Comparison of ENCODE assay signal across 9 cellular contexts in the genomic region with DNA sequence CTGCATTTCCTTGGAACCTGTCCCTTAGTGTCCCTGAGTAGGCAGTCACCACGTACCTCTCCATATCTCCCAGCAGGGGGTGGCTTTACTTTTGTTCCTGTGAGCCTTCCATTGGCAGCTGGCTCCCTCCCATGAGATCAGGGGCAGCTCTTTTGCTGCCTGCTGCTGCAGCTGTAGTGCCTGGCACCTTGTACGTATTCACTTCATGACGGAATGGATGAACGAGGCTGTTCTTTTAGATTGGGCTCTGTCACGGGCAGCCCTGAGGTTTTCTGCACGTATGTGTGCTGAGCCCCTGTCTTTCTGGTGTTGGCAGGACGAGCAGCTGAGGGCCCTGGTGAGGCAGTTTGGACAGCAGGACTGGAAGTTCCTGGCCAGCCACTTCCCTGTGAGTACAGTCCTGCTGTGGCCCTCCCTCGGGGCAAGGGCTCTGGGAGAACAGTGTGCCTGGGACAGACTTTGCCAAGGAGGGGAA. TPM values are rescaled to one million over a fixed set of nuclear protein-coding genes. Genes with fewer than 3 reads are reported as not detected.
DNase-seq lines count a peak whose midpoint lies in the region; ATAC-seq and TF ChIP-seq lines count a peak whose summit lies in the region.
"Had no signal": no experiment of that assay in that cellular context is flagged by ENCODE, and none has a peak within 500 bp of the region (broad histone marks: within the 10 kb centered on the region; RNA-seq: fewer than 3 reads in every experiment).

No MANE protein-coding gene starts in this region.

- no peak for TF ChIP-seq EP300 in ovary (IDR thresholded peaks at IDR 0.05)

- peak; percentile 12 for ATAC-seq in GM21529 (IDR thresholded peaks at IDR 0.05; ENCODE audit: unreplicated experiment)

- H3K79me2 ChIP-seq in Karpas-422 (ENCODE audit: low read length), result peaks cover 30% of the 10 kb centered on the region

- WGBS in ovary, 3 donors, result 78 to 86% (median 81%) methylated on average over 8 of the region's 8 CpGs

- H3K9me3 ChIP-seq in Karpas-422 (ENCODE audit: low read length), result no peaks in the 10 kb centered on the region
- no peaks in the 10 kb centered on the region for H3K9me3 ChIP-seq in ovary

- no peak overlapping the region for H3K4me3 Mint-ChIP-seq in chondrocyte (ENCODE audit: unreplicated experiment)

- no peaks in the 10 kb centered on the region for H3K36me3 Mint-ChIP-seq in chondrocyte (ENCODE audit: low read depth)

- H3K27ac ChIP-seq in Karpas-422 (ENCODE audit: low read length) (peak overlapping the region; percentile 96), ovary (no peak overlapping the region)

- H4K20me1 ChIP-seq in Karpas-422 (ENCODE audit: insufficient read depth, low read depth, low read length), result no peaks in the 10 kb centered on the region

- H3K4me1 ChIP-seq in Karpas-422 (ENCODE audit: low read length) (peaks cover 39% of the 10 kb centered on the region), ovary (ENCODE audit: insufficient read depth) (no peaks in the 10 kb centered on the region)

- TF ChIP-seq POLR2A in ovary (IDR thresholded peaks at IDR 0.05), result no peak

- H3K9ac ChIP-seq in Karpas-422 (ENCODE audit: low read length), result peak overlapping the region; percentile 68

- peak overlapping the region; percentile 38 for H3K4me3 ChIP-seq in GM12875 (ENCODE audit: low read depth, low read length)
- H3K4me3 ChIP-seq in Karpas-422 (ENCODE audit: low read length), result peak overlapping the region; percentile 39; the same call in 1 of the 2 replicates
- no peak overlapping the region for H3K4me3 ChIP-seq in ovary

- intact Hi-C loops in ovary (cut with DNase I), result no loop called here

- H3K4me1 Mint-ChIP-seq in chondrocyte (ENCODE audit: low read depth), result no peaks in the 10 kb centered on the region

- H3K4me2 ChIP-seq in Karpas-422 (ENCODE audit: low read depth, low read length, poor library complexity, severe bottlenecking), result peak overlapping the region; percentile 65

- H3K27ac Mint-ChIP-seq in chondrocyte (ENCODE audit: unreplicated experiment), result no peak overlapping the region

- DNase-seq in Karpas-422 (peak; percentile 65), chondrocyte (ENCODE audit: low spot score) (no peak), NCI-H1048 (lab: John Stamatoyannopoulos, UW) (no peak), ovary (no peak), RKO (ENCODE audit: low spot score) (no peak)
- DNase-seq in stimulated activated naive CD4-positive, alpha-beta T cell (lab: John Stamatoyannopoulos, UW), result no peak

- H3K36me3 ChIP-seq in Karpas-422 (ENCODE audit: insufficient read depth, low read length) (peaks cover 22% of the 10 kb centered on the region), ovary (no peaks in the 10 kb centered on the region)

- no peak overlapping the region for H2AFZ ChIP-seq in Karpas-422 (ENCODE audit: low read length)

- H3K27me3 Mint-ChIP-seq in chondrocyte (ENCODE audit: low read depth), result no peaks in the 10 kb centered on the region

- TF ChIP-seq CTCF in GM12875 (IDR thresholded peaks at IDR 0.05; ENCODE audit: borderline replicate concordance, insufficient read depth, low read depth, low read length) (0 out of 2 replicates have a peak, but pooled peaks have one; percentile 37), chondrocyte (IDR thresholded peaks at IDR 0.05) (peak; percentile 10), ovary (IDR thresholded peaks at IDR 0.05) (no peak)

- H3K9me3 Mint-ChIP-seq in chondrocyte (ENCODE audit: low read depth), result no peaks in the 10 kb centered on the region

- no peaks in the 10 kb centered on the region for H3K27me3 ChIP-seq in Karpas-422 (ENCODE audit: low read length)
- H3K27me3 ChIP-seq in ovary, result no peaks in the 10 kb centered on the region

- H3K9me2 ChIP-seq in Karpas-422 (replicated peaks; ENCODE audit: insufficient read depth, low read length), result no peaks in the 10 kb centered on the region

RNA-seq across cellular contexts. Expression of gene MYBL2, which starts 14.6 kb away (rescaled TPM):
- total RNA-seq in Karpas-422 (2014; rRNA removed; shearing (Covaris generic); ENCODE audit: low replicate concordance), result 18.2 and 30.8 TPM in 2 replicates
- total RNA-seq in chondrocyte (14.6 to 16.8 TPM (median 15.7 TPM) in 3 replicates), ovary (1 to 10 TPM in 2 of 7 donors, under 1 TPM in 2, not detected in 3; 0.11 to 1.6 (median 0.67) TPM)
- under 1 TPM; 0.83 to 0.91 TPM for polyA plus RNA-seq in ovary

RNA-seq across cellular contexts. Expression of gene GTSF1L, which starts 45.3 kb away (rescaled TPM):
- not detected in 2 replicates for total RNA-seq in Karpas-422 (2014; rRNA removed; shearing (Covaris generic); ENCODE audit: low replicate concordance)
- total RNA-seq in chondrocyte (not detected in 3 replicates), ovary (not detected)
- polyA plus RNA-seq in ovary, result not detected
- total RNA-seq: endothelial cell of umbilical vein had no signal
- polyA plus RNA-seq: endothelial cell of umbilical vein had no signal

Comparison
In these comparisons a context has a peak if more than half of its experiments do, and no peak if none do; other contexts are left out.
1. CTCF ChIP-seq: peak in GM12875 (single experiment) and chondrocyte (single experiment); none in ovary (0 of 3).